Comparison of ENCODE assay signal across 8 cellular contexts in the genomic region with DNA sequence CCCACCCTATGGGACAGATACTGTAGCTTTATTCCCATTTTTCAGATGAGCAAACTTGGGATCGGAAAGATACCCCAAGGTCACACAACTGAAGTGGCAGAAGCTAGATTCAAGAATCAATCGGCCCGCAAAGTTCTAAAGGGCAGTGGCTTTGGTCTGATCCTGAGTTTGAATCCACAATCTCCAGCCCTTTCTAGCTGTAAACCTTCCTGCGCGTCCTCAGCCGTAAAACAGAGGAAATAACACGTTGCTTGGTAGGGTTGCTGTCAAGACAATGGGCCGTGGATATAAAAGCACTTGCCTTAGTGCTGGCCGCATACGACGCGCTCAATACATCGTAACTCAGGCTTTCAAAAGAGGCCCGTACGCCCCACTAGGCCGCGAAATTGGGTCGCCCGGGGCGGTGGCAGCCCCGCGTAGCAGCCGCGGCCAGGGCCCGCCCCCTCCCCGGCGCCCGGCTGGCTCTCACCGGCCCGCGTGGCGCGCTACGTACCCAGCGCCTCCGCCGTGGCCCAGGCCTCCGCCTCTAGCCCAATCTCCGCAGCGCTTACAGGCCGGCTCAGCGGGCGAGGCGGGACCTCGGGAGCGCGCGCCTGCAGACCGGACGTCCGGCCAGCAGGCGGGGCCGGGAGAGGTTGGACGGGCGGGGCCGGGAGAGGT. TPM values are rescaled to one million over a fixed set of nuclear protein-coding genes. Genes with fewer than 3 reads are reported as not detected.
DNase-seq lines count a peak whose midpoint lies in the region; ATAC-seq, FAIRE-seq and TF ChIP-seq lines count a peak whose summit lies in the region.

A gene with protein sequence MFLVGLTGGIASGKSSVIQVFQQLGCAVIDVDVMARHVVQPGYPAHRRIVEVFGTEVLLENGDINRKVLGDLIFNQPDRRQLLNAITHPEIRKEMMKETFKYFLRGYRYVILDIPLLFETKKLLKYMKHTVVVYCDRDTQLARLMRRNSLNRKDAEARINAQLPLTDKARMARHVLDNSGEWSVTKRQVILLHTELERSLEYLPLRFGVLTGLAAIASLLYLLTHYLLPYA (minus strand): TSS at position 573 of the 660 bp plus-strand sequence. CDS start 16,747 bp downstream, outside the sequence.

- peaks cover 0 to 20% of the 10 kb centered on the region in 2 donors for H3K4me1 ChIP-seq in right atrium auricular region

- H3K4me3 ChIP-seq in right atrium auricular region = peak within 1 kb of the TSS; percentile 41 to 60

- TF ChIP-seq CTCF in right atrium auricular region (IDR thresholded peaks at IDR 0.05) = no peak

- H3K36me3 ChIP-seq in right atrium auricular region = no peaks in the 10 kb centered on the region

- ATAC-seq in HG02885 (IDR thresholded peaks at IDR 0.05; ENCODE audit: poor library complexity, unreplicated experiment) = peak; percentile 98

- peak; percentile 90 for TF ChIP-seq POLR2A in GM15510 (IDR thresholded peaks at IDR 0.05; ENCODE audit: borderline replicate concordance, extremely low read depth, insufficient read length)

- H3K27ac ChIP-seq in angular gyrus (ENCODE audit: low read depth, low read length) (peak within 1 kb of the TSS; percentile 80), right atrium auricular region (peak within 1 kb of the TSS; percentile 86 to 90)

- no peak for FAIRE-seq in urothelium cell line (lab: Jason Lieb, UNC)

- H3K9me3 ChIP-seq in right atrium auricular region = no peaks in the 10 kb centered on the region

- peak; percentile 93 for DNase-seq in NCI-H1694 treated with DMSO at 0.1 percent for 48 hours (lab: John Stamatoyannopoulos, UW)
- peak; percentile 80 to 99 (median 86) for DNase-seq in T-helper 2 cell
- DNase-seq in right atrium auricular region (ENCODE audit: low spot score) = peak; percentile 88
- peak; percentile 82 for DNase-seq in pulmonary artery endothelial cell (ENCODE audit: low read depth, low spot score)
- DNase-seq in urothelium cell line (ENCODE audit: low spot score) = peak; percentile 96

- H3K27me3 ChIP-seq in right atrium auricular region = no peaks in the 10 kb centered on the region

RNA-seq across cellular contexts. Expression of the gene that starts here (rescaled TPM):
- total RNA-seq in right atrium auricular region (10 to 100 TPM; 37.3 to 46.1 TPM), pulmonary artery endothelial cell (20.9 and 34.8 TPM in 2 replicates)

Comparison
In these comparisons a context has a peak if more than half of its experiments do, and no peak if none do; other contexts are left out.
1. Peak in every context shown above with its lines: DNase-seq, ATAC-seq, H3K4me3 ChIP-seq and H3K27ac ChIP-seq.